1 cellular context compared by ENCODE assay signal in the genomic region with DNA sequence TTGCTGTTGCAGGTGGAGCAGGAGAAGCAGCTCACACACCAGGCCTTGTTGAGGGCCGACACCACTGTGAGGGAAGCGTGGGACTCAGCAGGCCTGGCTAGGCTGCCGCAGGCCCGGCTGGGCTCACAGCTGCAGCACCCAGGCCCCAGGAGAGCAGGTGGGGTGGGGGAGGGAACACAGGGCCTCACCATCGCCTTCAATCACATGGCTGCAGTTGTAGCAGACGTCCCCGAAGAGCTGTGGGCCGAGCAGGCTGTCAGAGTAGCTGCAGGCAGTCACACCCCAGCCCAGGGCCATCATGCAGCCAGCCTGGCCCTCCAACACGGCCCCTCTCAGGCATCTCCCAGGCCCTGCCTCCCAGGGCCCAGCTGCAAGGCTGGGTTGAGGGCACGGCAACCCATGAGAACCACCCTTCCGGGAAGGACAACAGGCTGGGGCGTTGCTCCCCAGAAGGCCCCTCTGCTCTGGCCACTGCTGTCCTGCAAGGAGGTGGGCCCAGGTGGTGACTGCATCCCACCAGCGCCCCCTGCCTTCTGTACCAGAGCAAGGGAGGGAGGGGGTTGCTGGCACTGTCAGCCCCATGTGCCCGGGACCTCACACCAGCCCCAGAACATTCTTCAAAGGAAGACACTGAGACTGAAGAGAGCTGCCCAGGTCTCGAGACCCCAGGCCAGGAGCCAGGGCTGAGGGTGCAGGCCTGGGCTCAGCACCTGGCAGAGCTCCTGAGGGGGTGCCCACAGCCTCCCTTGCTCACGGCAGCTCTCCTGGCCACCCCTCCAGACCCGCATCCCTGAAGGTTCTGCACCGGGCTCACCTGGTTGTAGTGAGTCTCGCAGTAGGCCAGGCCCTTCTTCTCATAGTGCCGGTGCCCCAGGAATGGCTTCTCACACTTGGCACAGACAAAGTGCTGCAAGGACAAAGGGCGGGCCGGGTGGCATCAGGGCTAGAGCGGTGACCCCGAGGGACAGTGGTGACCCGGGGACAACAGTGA.
TF ChIP-seq lines count a peak whose summit lies in the region.

No MANE protein-coding gene starts in this region.

TF ChIP-seq in HepG2, 621 proteins besides CTCF, POLR2A, EP300 and RAD21 (continued from another document and continues in another):
- TF ChIP-seq, protein P1, sequence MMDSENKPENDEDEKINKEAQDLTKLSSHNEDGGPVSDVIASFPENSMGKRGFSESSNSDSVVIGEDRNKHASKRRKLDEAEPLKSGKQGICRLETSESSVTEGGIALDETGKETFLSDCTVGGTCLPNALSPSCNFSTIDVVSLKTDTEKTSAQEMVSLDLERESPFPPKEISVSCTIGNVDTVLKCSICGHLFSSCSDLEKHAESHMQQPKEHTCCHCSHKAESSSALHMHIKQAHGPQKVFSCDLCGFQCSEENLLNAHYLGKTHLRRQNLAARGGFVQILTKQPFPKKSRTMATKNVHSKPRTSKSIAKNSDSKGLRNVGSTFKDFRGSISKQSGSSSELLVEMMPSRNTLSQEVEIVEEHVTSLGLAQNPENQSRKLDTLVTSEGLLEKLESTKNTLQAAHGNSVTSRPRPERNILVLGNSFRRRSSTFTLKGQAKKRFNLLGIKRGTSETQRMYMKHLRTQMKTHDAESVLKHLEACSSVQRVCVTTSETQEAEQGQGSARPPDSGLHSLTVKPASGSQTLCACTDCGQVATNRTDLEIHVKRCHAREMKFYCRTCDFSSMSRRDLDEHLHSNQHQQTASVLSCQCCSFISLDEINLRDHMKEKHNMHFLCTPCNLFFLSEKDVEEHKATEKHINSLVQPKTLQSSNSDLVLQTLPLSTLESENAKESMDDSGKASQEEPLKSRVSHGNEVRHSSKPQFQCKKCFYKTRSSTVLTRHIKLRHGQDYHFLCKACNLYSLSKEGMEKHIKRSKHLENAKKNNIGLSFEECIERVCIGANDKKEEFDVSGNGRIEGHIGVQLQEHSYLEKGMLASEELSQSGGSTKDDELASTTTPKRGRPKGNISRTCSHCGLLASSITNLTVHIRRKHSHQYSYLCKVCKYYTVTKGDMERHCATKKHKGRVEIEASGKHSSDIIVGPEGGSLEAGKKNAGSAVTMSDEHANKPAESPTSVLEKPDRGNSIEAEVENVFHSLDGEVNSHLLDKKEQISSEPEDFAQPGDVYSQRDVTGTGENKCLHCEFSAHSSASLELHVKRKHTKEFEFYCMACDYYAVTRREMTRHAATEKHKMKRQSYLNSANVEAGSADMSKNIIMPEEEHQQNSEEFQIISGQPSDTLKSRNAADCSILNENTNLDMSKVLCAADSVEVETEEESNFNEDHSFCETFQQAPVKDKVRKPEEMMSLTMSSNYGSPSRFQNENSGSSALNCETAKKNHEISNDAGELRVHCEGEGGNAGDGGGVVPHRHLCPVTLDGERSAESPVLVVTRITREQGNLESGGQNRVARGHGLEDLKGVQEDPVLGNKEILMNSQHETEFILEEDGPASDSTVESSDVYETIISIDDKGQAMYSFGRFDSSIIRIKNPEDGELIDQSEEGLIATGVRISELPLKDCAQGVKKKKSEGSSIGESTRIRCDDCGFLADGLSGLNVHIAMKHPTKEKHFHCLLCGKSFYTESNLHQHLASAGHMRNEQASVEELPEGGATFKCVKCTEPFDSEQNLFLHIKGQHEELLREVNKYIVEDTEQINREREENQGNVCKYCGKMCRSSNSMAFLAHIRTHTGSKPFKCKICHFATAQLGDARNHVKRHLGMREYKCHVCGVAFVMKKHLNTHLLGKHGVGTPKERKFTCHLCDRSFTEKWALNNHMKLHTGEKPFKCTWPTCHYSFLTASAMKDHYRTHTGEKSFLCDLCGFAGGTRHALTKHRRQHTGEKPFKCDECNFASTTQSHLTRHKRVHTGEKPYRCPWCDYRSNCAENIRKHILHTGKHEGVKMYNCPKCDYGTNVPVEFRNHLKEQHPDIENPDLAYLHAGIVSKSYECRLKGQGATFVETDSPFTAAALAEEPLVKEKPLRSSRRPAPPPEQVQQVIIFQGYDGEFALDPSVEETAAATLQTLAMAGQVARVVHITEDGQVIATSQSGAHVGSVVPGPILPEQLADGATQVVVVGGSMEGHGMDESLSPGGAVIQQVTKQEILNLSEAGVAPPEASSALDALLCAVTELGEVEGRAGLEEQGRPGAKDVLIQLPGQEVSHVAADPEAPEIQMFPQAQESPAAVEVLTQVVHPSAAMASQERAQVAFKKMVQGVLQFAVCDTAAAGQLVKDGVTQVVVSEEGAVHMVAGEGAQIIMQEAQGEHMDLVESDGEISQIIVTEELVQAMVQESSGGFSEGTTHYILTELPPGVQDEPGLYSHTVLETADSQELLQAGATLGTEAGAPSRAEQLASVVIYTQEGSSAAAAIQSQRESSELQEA (CRISPR knock-in tag; IDR thresholded peaks at IDR 0.05; ENCODE audit: not compliant biosample characterization) = no peak
- TF ChIP-seq HMGA1 (CRISPR knock-in tag; conservative IDR thresholded peaks at IDR 0.05) (no peak), ZNF883 (CRISPR knock-in tag; IDR thresholded peaks at IDR 0.05; ENCODE audit: not compliant biosample characterization) (no peak), RELA (CRISPR knock-in tag; IDR thresholded peaks at IDR 0.05) (no peak), ZNF574 (CRISPR knock-in tag; IDR thresholded peaks at IDR 0.05) (0 out of 2 replicates have a peak, but pooled peaks have one; percentile 13), MTF2 (CRISPR knock-in tag; IDR thresholded peaks at IDR 0.05; ENCODE audit: borderline replicate concordance) (peak; percentile 69; the same call in 1 of the 2 replicates), ZBTB38 (CRISPR knock-in tag; IDR thresholded peaks at IDR 0.05) (0 out of 2 replicates have a peak, but pooled peaks have one; percentile 13), ZNF773 (CRISPR knock-in tag; IDR thresholded peaks at IDR 0.05; ENCODE audit: borderline replicate concordance) (no peak), JUND (CRISPR knock-in tag; IDR thresholded peaks at IDR 0.05) (no peak), AFF4 (CRISPR knock-in tag; IDR thresholded peaks at IDR 0.05) (no peak), TCF12 (IDR thresholded peaks at IDR 0.05) (no peak), TCF12 (CRISPR knock-in tag; IDR thresholded peaks at IDR 0.05) (no peak), PHB2 (IDR thresholded peaks at IDR 0.05; ENCODE audit: partially characterized antibody) (no peak), ZNF607 (CRISPR knock-in tag; IDR thresholded peaks at IDR 0.05; ENCODE audit: borderline replicate concordance) (no peak), ZNF260 (CRISPR knock-in tag; IDR thresholded peaks at IDR 0.05; ENCODE audit: borderline replicate concordance, low read depth) (no peak), KDM4B (CRISPR knock-in tag; IDR thresholded peaks at IDR 0.05) (no peak), ZNF556 (CRISPR knock-in tag; IDR thresholded peaks at IDR 0.05; ENCODE audit: borderline replicate concordance) (0 out of 2 replicates have a peak, but pooled peaks have one; percentile 51), HNRNPLL (IDR thresholded peaks at IDR 0.05; ENCODE audit: low read depth, low read length, poor library complexity, severe bottlenecking) (peak; percentile 19), ZNF644 (CRISPR knock-in tag; IDR thresholded peaks at IDR 0.05; ENCODE audit: low read depth) (no peak), PAWR (CRISPR knock-in tag; IDR thresholded peaks at IDR 0.05; ENCODE audit: borderline replicate concordance) (no peak), ZBTB43 (CRISPR knock-in tag; conservative IDR thresholded peaks at IDR 0.05) (no peak), PATZ1 (CRISPR knock-in tag; IDR thresholded peaks at IDR 0.05) (peak; percentile 67; the same call in 1 of the 2 replicates), RXRA (CRISPR knock-in tag; IDR thresholded peaks at IDR 0.05) (peak; percentile 17; the same call in 1 of the 2 replicates), PTBP1 (IDR thresholded peaks at IDR 0.05; ENCODE audit: low read depth, low read length, poor library complexity, severe bottlenecking) (peak; percentile 27), SYNCRIP (IDR thresholded peaks at IDR 0.05; ENCODE audit: insufficient read depth, low read depth, low read length) (no peak), SMC3 (IDR thresholded peaks at IDR 0.05; ENCODE audit: low read length) (no peak)
- TF ChIP-seq, protein P2, sequence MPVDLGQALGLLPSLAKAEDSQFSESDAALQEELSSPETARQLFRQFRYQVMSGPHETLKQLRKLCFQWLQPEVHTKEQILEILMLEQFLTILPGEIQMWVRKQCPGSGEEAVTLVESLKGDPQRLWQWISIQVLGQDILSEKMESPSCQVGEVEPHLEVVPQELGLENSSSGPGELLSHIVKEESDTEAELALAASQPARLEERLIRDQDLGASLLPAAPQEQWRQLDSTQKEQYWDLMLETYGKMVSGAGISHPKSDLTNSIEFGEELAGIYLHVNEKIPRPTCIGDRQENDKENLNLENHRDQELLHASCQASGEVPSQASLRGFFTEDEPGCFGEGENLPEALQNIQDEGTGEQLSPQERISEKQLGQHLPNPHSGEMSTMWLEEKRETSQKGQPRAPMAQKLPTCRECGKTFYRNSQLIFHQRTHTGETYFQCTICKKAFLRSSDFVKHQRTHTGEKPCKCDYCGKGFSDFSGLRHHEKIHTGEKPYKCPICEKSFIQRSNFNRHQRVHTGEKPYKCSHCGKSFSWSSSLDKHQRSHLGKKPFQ (CRISPR knock-in tag; IDR thresholded peaks at IDR 0.05; ENCODE audit: insufficient replicate concordance) = peak; percentile 72
